In genomic region chr6:110950443-110950842, GRCh38 we compare ENCODE assay signal across 18 cellular contexts.
"Had no signal": no experiment of that assay in that cellular context is flagged by ENCODE, and none has a peak within 500 bp of the region (broad histone marks: within the 10 kb centered on the region; RNA-seq: fewer than 3 reads in every experiment).

No MANE protein-coding gene starts in this region.

- H3K4me3 Mint-ChIP-seq: activated CD4-positive, alpha-beta T cell treated with anti-CD3 and anti-CD28 coated beads, Interleukin-2, amount 10 ng/mL, durations not matched to agents 24 days and 14 days; activated CD8-positive, alpha-beta T cell treated with anti-CD3 and anti-CD28 coated beads for 36 hours; activated naive CD4-positive, alpha-beta T cell treated with anti-CD3 and anti-CD28 coated beads, Interleukin-2, amount 50 U/mL, for 24 hours; activated T-cell treated with anti-CD3 and anti-CD28 coated beads, Interleukin-2, amount 50 U/mL, for 24 hours; nephron progenitor cell; stimulated activated effector memory CD8-positive, alpha-beta T cell treated with anti-CD3 and anti-CD28 coated beads, Interleukin-12 subunit alpha, Interleukin-12 subunit beta, amount 100 ng/mL, for 72 hours; type B pancreatic cell had no signal

- ATAC-seq: activated CD8-positive, alpha-beta T cell treated with anti-CD3 and anti-CD28 coated beads for 36 hours; stimulated activated effector memory CD8-positive, alpha-beta T cell treated with anti-CD3 and anti-CD28 coated beads, Interleukin-12 subunit alpha, Interleukin-12 subunit beta, amount 100 ng/mL, for 72 hours had no signal

- DNase-seq: activated CD4-positive, alpha-beta T cell treated with anti-CD3 and anti-CD28 coated beads, Interleukin-2, amount 10 ng/mL, durations not matched to agents 24 days and 14 days; activated CD8-positive, alpha-beta T cell treated with anti-CD3 and anti-CD28 coated beads for 36 hours; activated T-cell treated with anti-CD3 and anti-CD28 coated beads, Interleukin-2, amount 50 U/mL, for 24 hours; effector memory CD4-positive, alpha-beta T cell; esophagus squamous epithelium; islet precursor cell; nephron progenitor cell; occipital lobe; stimulated activated CD4-positive, alpha-beta T cell treated with anti-CD3 and anti-CD28 coated beads, Interleukin-4, amount 100 ng/mL, for 1 hour; T1000; testis had no signal

- H3K27ac Mint-ChIP-seq: activated CD4-positive, alpha-beta T cell treated with anti-CD3 and anti-CD28 coated beads, Interleukin-2, amount 10 ng/mL, durations not matched to agents 24 days and 14 days; activated CD8-positive, alpha-beta T cell treated with anti-CD3 and anti-CD28 coated beads for 36 hours; activated naive CD4-positive, alpha-beta T cell treated with anti-CD3 and anti-CD28 coated beads, Interleukin-2, amount 50 U/mL, for 24 hours; activated T-cell treated with anti-CD3 and anti-CD28 coated beads, Interleukin-2, amount 50 U/mL, for 24 hours; activated T-helper 2 cell treated with anti-CD3 and anti-CD28 coated beads, Interferon-gamma antibody, Interleukin-2, Interleukin-4, amounts not matched to agents 10 μg/mL and 5 μg/mL and 100 μg/mL, durations not matched to agents 14 hours and 24 hours and 36 hours; nephron progenitor cell; stimulated activated effector memory CD8-positive, alpha-beta T cell treated with anti-CD3 and anti-CD28 coated beads, Interleukin-12 subunit alpha, Interleukin-12 subunit beta, amount 100 ng/mL, for 72 hours; type B pancreatic cell had no signal

- H3K4me1 ChIP-seq: testis had no signal

- H3K4me1 Mint-ChIP-seq: activated naive CD4-positive, alpha-beta T cell treated with anti-CD3 and anti-CD28 coated beads, Interleukin-2, amount 50 U/mL, for 24 hours; stimulated activated effector memory CD8-positive, alpha-beta T cell treated with anti-CD3 and anti-CD28 coated beads, Interleukin-12 subunit alpha, Interleukin-12 subunit beta, amount 100 ng/mL, for 72 hours had no signal

- H3K9me3 ChIP-seq: esophagus squamous epithelium, right atrium auricular region, testis had no signal

- H3K27ac ChIP-seq: esophagus squamous epithelium, right atrium auricular region, skin epidermis, testis had no signal

- H3K27me3 Mint-ChIP-seq: activated CD8-positive, alpha-beta T cell treated with anti-CD3 and anti-CD28 coated beads for 36 hours; activated naive CD4-positive, alpha-beta T cell treated with anti-CD3 and anti-CD28 coated beads, Interleukin-2, amount 50 U/mL, for 24 hours; activated T-cell treated with anti-CD3 and anti-CD28 coated beads, Interleukin-2, amount 50 U/mL, for 24 hours; progenitor cell of endocrine pancreas; type B pancreatic cell had no signal

- H3K4me3 ChIP-seq: esophagus squamous epithelium, right atrium auricular region, skin epidermis, testis had no signal

- H3K27me3 ChIP-seq: esophagus squamous epithelium, right atrium auricular region, testis had no signal

- H3K36me3 Mint-ChIP-seq: activated naive CD4-positive, alpha-beta T cell treated with anti-CD3 and anti-CD28 coated beads, Interleukin-2, amount 50 U/mL, for 24 hours; stimulated activated effector memory CD8-positive, alpha-beta T cell treated with anti-CD3 and anti-CD28 coated beads, Interleukin-12 subunit alpha, Interleukin-12 subunit beta, amount 100 ng/mL, for 72 hours; type B pancreatic cell had no signal

- H3K36me3 ChIP-seq: esophagus squamous epithelium, right atrium auricular region had no signal

- H3K9me3 Mint-ChIP-seq: activated CD4-positive, alpha-beta T cell treated with anti-CD3 and anti-CD28 coated beads, Interleukin-2, amount 10 ng/mL, durations not matched to agents 24 days and 14 days; activated CD8-positive, alpha-beta T cell treated with anti-CD3 and anti-CD28 coated beads for 36 hours; activated naive CD4-positive, alpha-beta T cell treated with anti-CD3 and anti-CD28 coated beads, Interleukin-2, amount 50 U/mL, for 24 hours; activated T-cell treated with anti-CD3 and anti-CD28 coated beads, Interleukin-2, amount 50 U/mL, for 24 hours; activated T-helper 2 cell treated with anti-CD3 and anti-CD28 coated beads, Interferon-gamma antibody, Interleukin-2, Interleukin-4, amounts not matched to agents 10 μg/mL and 5 μg/mL and 100 μg/mL, durations not matched to agents 14 hours and 24 hours and 36 hours; nephron progenitor cell; stimulated activated effector memory CD8-positive, alpha-beta T cell treated with anti-CD3 and anti-CD28 coated beads, Interleukin-12 subunit alpha, Interleukin-12 subunit beta, amount 100 ng/mL, for 72 hours; type B pancreatic cell had no signal
